Comparison of ENCODE assay signal across 35 cellular contexts in genomic region chr5:125185740-125186139, GRCh38.
"Had no signal": no experiment of that assay in that cellular context is flagged by ENCODE, and none has a peak within 500 bp of the region (broad histone marks: within the 10 kb centered on the region; RNA-seq: fewer than 3 reads in every experiment).

No MANE protein-coding gene starts in this region.

- H3K9me3 ChIP-seq: adrenal gland, body of pancreas, breast epithelium had no signal

- H3K36me3 ChIP-seq: adrenal gland, brain microvascular endothelial cell, breast epithelium, WERI-Rb-1 had no signal

- H3K4me1 Mint-ChIP-seq: activated CD4-positive, alpha-beta memory T cell treated with anti-CD3 and anti-CD28 coated beads, Interleukin-2, amount 10 ng/mL, durations not matched to agents 7 days and 5 days; activated CD4-positive, alpha-beta T cell treated with anti-CD3 and anti-CD28 coated beads for 36 hours; activated CD4-positive, alpha-beta T cell treated with anti-CD3 and anti-CD28 coated beads, Interleukin-2, amount 10 ng/mL, durations not matched to agents 7 days and 5 days; activated CD8-positive, alpha-beta memory T cell treated with anti-CD3 and anti-CD28 coated beads, Interleukin-2, amount 10 ng/mL, durations not matched to agents 7 days and 5 days; activated naive CD8-positive, alpha-beta T cell treated with anti-CD3 and anti-CD28 coated beads for 36 hours had no signal

- H3K9me3 Mint-ChIP-seq: activated CD4-positive, alpha-beta T cell treated with anti-CD3 and anti-CD28 coated beads, Interleukin-2, amount 10 ng/mL, durations not matched to agents 7 days and 5 days; activated naive CD4-positive, alpha-beta T cell treated with anti-CD3 and anti-CD28 coated beads for 36 hours; activated naive CD8-positive, alpha-beta T cell treated with anti-CD3 and anti-CD28 coated beads for 36 hours; activated T-cell treated with anti-CD3 and anti-CD28 coated beads, Interleukin-2, amount 50 U/mL, for 24 hours; activated T-helper 2 cell treated with anti-CD3 and anti-CD28 coated beads, Interferon-gamma antibody, Interleukin-2, Interleukin-4, amounts not matched to agents 10 μg/mL and 5 μg/mL and 100 μg/mL, durations not matched to agents 14 hours and 24 hours and 36 hours; T-helper 1 cell treated with Interleukin-12 subunit alpha and Interleukin-12 subunit beta and Interleukin-4 antibody, amounts not matched to agents 30 μg/mL and 1 μg/mL, for 36 hours had no signal

- H3K4me3 Mint-ChIP-seq: activated CD4-positive, alpha-beta memory T cell treated with anti-CD3 and anti-CD28 coated beads, Interleukin-2, amount 10 ng/mL, durations not matched to agents 7 days and 5 days; activated CD4-positive, alpha-beta T cell treated with anti-CD3 and anti-CD28 coated beads for 36 hours; activated CD4-positive, alpha-beta T cell treated with anti-CD3 and anti-CD28 coated beads, Interleukin-2, amount 10 ng/mL, durations not matched to agents 7 days and 5 days; activated CD8-positive, alpha-beta memory T cell treated with anti-CD3 and anti-CD28 coated beads, Interleukin-2, amount 10 ng/mL, durations not matched to agents 7 days and 5 days; activated CD8-positive, alpha-beta T cell treated with anti-CD3 and anti-CD28 coated beads, Interleukin-2, amount 10 ng/mL, durations not matched to agents 7 days and 5 days; activated naive CD4-positive, alpha-beta T cell treated with anti-CD3 and anti-CD28 coated beads for 36 hours; activated naive CD8-positive, alpha-beta T cell treated with anti-CD3 and anti-CD28 coated beads for 36 hours; activated T-cell treated with anti-CD3 and anti-CD28 coated beads, Interleukin-2, amount 50 U/mL, for 24 hours; T-helper 1 cell treated with Interleukin-12 subunit alpha and Interleukin-12 subunit beta and Interleukin-4 antibody, amounts not matched to agents 30 μg/mL and 1 μg/mL, for 36 hours; T-helper 2 cell treated with Interferon-gamma antibody and Interleukin-4, amounts not matched to agents 5 μg/mL and 100 μg/mL, for 36 hours; WTC11 had no signal

- ATAC-seq: activated CD4-positive, alpha-beta T cell treated with anti-CD3 and anti-CD28 coated beads for 36 hours; activated CD4-positive, CD25-positive, alpha-beta regulatory T cell treated with anti-CD3 and anti-CD28 coated beads, Interleukin-2, amount 50 U/mL, for 24 hours; activated CD8-positive, alpha-beta memory T cell treated with anti-CD3 and anti-CD28 coated beads, Interleukin-2, amount 10 ng/mL, durations not matched to agents 7 days and 5 days; activated CD8-positive, alpha-beta T cell treated with anti-CD3 and anti-CD28 coated beads, Interleukin-2, amount 10 ng/mL, durations not matched to agents 7 days and 5 days; activated naive CD4-positive, alpha-beta T cell treated with anti-CD3 and anti-CD28 coated beads, Interleukin-2, amount 50 U/mL, for 72 hours; body of pancreas; WTC11 had no signal

- H3K27ac Mint-ChIP-seq: activated CD4-positive, alpha-beta memory T cell treated with anti-CD3 and anti-CD28 coated beads, Interleukin-2, amount 10 ng/mL, durations not matched to agents 7 days and 5 days; activated CD4-positive, alpha-beta T cell treated with anti-CD3 and anti-CD28 coated beads for 36 hours; activated CD4-positive, alpha-beta T cell treated with anti-CD3 and anti-CD28 coated beads, Interleukin-2, amount 10 ng/mL, durations not matched to agents 7 days and 5 days; activated CD8-positive, alpha-beta memory T cell treated with anti-CD3 and anti-CD28 coated beads, Interleukin-2, amount 10 ng/mL, durations not matched to agents 7 days and 5 days; activated CD8-positive, alpha-beta T cell treated with anti-CD3 and anti-CD28 coated beads, Interleukin-2, amount 10 ng/mL, durations not matched to agents 7 days and 5 days; activated naive CD4-positive, alpha-beta T cell treated with anti-CD3 and anti-CD28 coated beads for 36 hours; activated naive CD4-positive, alpha-beta T cell treated with anti-CD3 and anti-CD28 coated beads, Interleukin-2, amount 50 U/mL, for 72 hours; activated naive CD8-positive, alpha-beta T cell treated with anti-CD3 and anti-CD28 coated beads for 36 hours; activated T-cell treated with anti-CD3 and anti-CD28 coated beads, Interleukin-2, amount 50 U/mL, for 24 hours; activated T-helper 2 cell treated with anti-CD3 and anti-CD28 coated beads, Interferon-gamma antibody, Interleukin-2, Interleukin-4, amounts not matched to agents 10 μg/mL and 5 μg/mL and 100 μg/mL, durations not matched to agents 14 hours and 24 hours and 36 hours; T-helper 1 cell treated with Interleukin-12 subunit alpha and Interleukin-12 subunit beta and Interleukin-4 antibody, amounts not matched to agents 30 μg/mL and 1 μg/mL, for 36 hours; T-helper 2 cell treated with Interferon-gamma antibody and Interleukin-4, amounts not matched to agents 5 μg/mL and 100 μg/mL, for 36 hours; WTC11 had no signal

- H3K27me3 ChIP-seq: adrenal gland, body of pancreas, brain microvascular endothelial cell, breast epithelium had no signal

- H3K4me1 ChIP-seq: body of pancreas, breast epithelium had no signal

- DNase-seq: activated CD4-positive, alpha-beta memory T cell treated with anti-CD3 and anti-CD28 coated beads, Interleukin-2, amount 10 ng/mL, durations not matched to agents 7 days and 5 days; activated CD4-positive, alpha-beta T cell treated with anti-CD3 and anti-CD28 coated beads for 1 hour; activated CD4-positive, alpha-beta T cell treated with anti-CD3 and anti-CD28 coated beads for 36 hours; activated CD4-positive, alpha-beta T cell treated with anti-CD3 and anti-CD28 coated beads for 48 hours; activated CD4-positive, alpha-beta T cell treated with anti-CD3 and anti-CD28 coated beads, Interleukin-2, amount 10 ng/mL, durations not matched to agents 7 days and 5 days; activated CD4-positive, alpha-beta T cell treated with anti-CD3 and anti-CD28 coated beads, Interleukin-2, amount 50 U/mL, for 48 hours; activated CD4-positive, CD25-positive, alpha-beta regulatory T cell; activated CD8-positive, alpha-beta memory T cell treated with anti-CD3 and anti-CD28 coated beads for 24 hours; activated CD8-positive, alpha-beta memory T cell treated with anti-CD3 and anti-CD28 coated beads, Interleukin-2, amount 10 ng/mL, durations not matched to agents 7 days and 5 days; activated CD8-positive, alpha-beta memory T cell treated with anti-CD3 and anti-CD28 coated beads, Interleukin-2, amount 50 U/mL, for 48 hours; activated CD8-positive, alpha-beta T cell treated with anti-CD3 and anti-CD28 coated beads, Interleukin-2, amount 10 ng/mL, durations not matched to agents 7 days and 5 days; activated effector memory CD4-positive, alpha-beta T cell treated with Interleukin-2 at 50 U/mL for 16 hours; activated gamma-delta T cell treated with Interleukin-2 at 50 U/mL for 16 hours; activated naive CD4-positive, alpha-beta T cell; activated naive CD4-positive, alpha-beta T cell treated with anti-CD3 and anti-CD28 coated beads for 36 hours; activated naive CD4-positive, alpha-beta T cell treated with anti-CD3 and anti-CD28 coated beads, Interleukin-2, amount 50 U/mL, for 16 hours; activated naive CD8-positive, alpha-beta T cell treated with anti-CD3 and anti-CD28 coated beads for 36 hours; activated T-cell treated with anti-CD3 and anti-CD28 coated beads, Interleukin-2, amount 50 U/mL, for 24 hours; activated T-cell treated with anti-CD3 and anti-CD28 coated beads, Interleukin-2, amount 50 U/mL, for 48 hours; adrenal gland; amniotic stem cell; body of pancreas; brain microvascular endothelial cell; central memory CD4-positive, alpha-beta T cell; T-helper 1 cell; T-helper 2 cell; T-helper 9 cell; WERI-Rb-1 had no signal

- H3K27ac ChIP-seq: adrenal gland, body of pancreas, brain microvascular endothelial cell, breast epithelium, WERI-Rb-1 had no signal

- H3K36me3 Mint-ChIP-seq: activated CD8-positive, alpha-beta memory T cell treated with anti-CD3 and anti-CD28 coated beads, Interleukin-2, amount 10 ng/mL, durations not matched to agents 7 days and 5 days; activated naive CD4-positive, alpha-beta T cell treated with anti-CD3 and anti-CD28 coated beads, Interleukin-2, amount 50 U/mL, for 72 hours; activated naive CD8-positive, alpha-beta T cell treated with anti-CD3 and anti-CD28 coated beads for 36 hours; WTC11 had no signal

- H3K27me3 Mint-ChIP-seq: activated CD4-positive, alpha-beta memory T cell treated with anti-CD3 and anti-CD28 coated beads, Interleukin-2, amount 10 ng/mL, durations not matched to agents 7 days and 5 days; activated CD4-positive, alpha-beta T cell treated with anti-CD3 and anti-CD28 coated beads for 36 hours; activated CD4-positive, alpha-beta T cell treated with anti-CD3 and anti-CD28 coated beads, Interleukin-2, amount 10 ng/mL, durations not matched to agents 7 days and 5 days; activated CD8-positive, alpha-beta memory T cell treated with anti-CD3 and anti-CD28 coated beads, Interleukin-2, amount 10 ng/mL, durations not matched to agents 7 days and 5 days; activated naive CD8-positive, alpha-beta T cell treated with anti-CD3 and anti-CD28 coated beads for 36 hours; activated T-cell treated with anti-CD3 and anti-CD28 coated beads, Interleukin-2, amount 50 U/mL, for 24 hours had no signal

- H3K4me3 ChIP-seq: adrenal gland, body of pancreas, breast epithelium had no signal
